ENCODE assay signal across 8 cellular contexts in genomic region chr5:10441083-10441991, GRCh38. TPM values are rescaled to one million over a fixed set of nuclear protein-coding genes. Genes with fewer than 3 reads are reported as not detected.
DNase-seq lines count a peak whose midpoint lies in the region; ATAC-seq and TF ChIP-seq lines count a peak whose summit lies in the region.

TSS of gene ROPN1L (plus strand) at chr5:10441879. CDS start at chr5:10442168, 289 bp downstream.

- peak; percentile 73 for TF ChIP-seq POLR2A in HCT116 (IDR thresholded peaks at IDR 0.05; ENCODE audit: borderline replicate concordance, extremely low read depth, insufficient read depth, insufficient read length)

- H4K20me1 ChIP-seq in HCT116 (ENCODE audit: insufficient read depth), result no peaks in the 10 kb centered on the region

- H3K9me2 ChIP-seq in HCT116 (ENCODE audit: insufficient read depth), result no peaks in the 10 kb centered on the region

- peaks cover 3 to 17% of the 10 kb centered on the region in 2 experiments; a peak in 3 of 4 replicates for H3K4me1 ChIP-seq in HCT116 (ENCODE audit: control insufficient read depth in 1 of 2, insufficient read depth in 2 of 2, low read length in 2 of 2)

- TF ChIP-seq CTCF in HCT116 (IDR thresholded peaks at IDR 0.05 in 2 of 3, conservative IDR thresholded peaks at IDR 0.05 in 1 of 3; ENCODE audit: borderline replicate concordance in 1 of 3, insufficient read depth in 1 of 3, low read depth in 2 of 3, low read length in 2 of 3), result no peak

- peak within 1 kb of the TSS; percentile 99 for H3K4me2 ChIP-seq in HCT116 (ENCODE audit: low read length)

- H3K9ac ChIP-seq in HCT116 (ENCODE audit: low read length), result peak within 1 kb of the TSS; percentile 68

- peak within 1 kb of the TSS; percentile 77 for H2AFZ ChIP-seq in HCT116 (ENCODE audit: low read depth, low read length, poor library complexity, severe bottlenecking)

- peaks cover 16% of the 10 kb centered on the region for H3K9me3 Mint-ChIP-seq in activated naive CD4-positive, alpha-beta T cell treated with anti-CD3 and anti-CD28 coated beads, Interleukin-2, amount 10 ng/mL, durations not matched to agents 7 days and 5 days

- H3K27me3 ChIP-seq in HCT116 (ENCODE audit: insufficient read depth, low read length) (no peaks in the 10 kb centered on the region), MG63 (no peaks in the 10 kb centered on the region)

- H3K36me3 ChIP-seq in HCT116 (ENCODE audit: control insufficient read depth in 1 of 2, insufficient read depth in 2 of 2, low read length in 2 of 2), result 0 out of 4 replicates have a peak, but pooled peaks cover 3 to 7% of the 10 kb centered on the region in 2 experiments
- H3K36me3 ChIP-seq in MG63, result peaks cover 33% of the 10 kb centered on the region

- H3K36me3 Mint-ChIP-seq in activated naive CD4-positive, alpha-beta T cell treated with anti-CD3 and anti-CD28 coated beads, Interleukin-2, amount 10 ng/mL, durations not matched to agents 7 days and 5 days, result peaks cover 33% of the 10 kb centered on the region

- H3K79me2 ChIP-seq in HCT116 (ENCODE audit: insufficient read depth, low read length), result no peaks in the 10 kb centered on the region

- intact Hi-C loops in HCT116 (cut with micrococcal nuclease), result no loop called here

- H3K4me1 Mint-ChIP-seq in activated naive CD4-positive, alpha-beta T cell treated with anti-CD3 and anti-CD28 coated beads, Interleukin-2, amount 10 ng/mL, durations not matched to agents 7 days and 5 days, result peaks cover 48% of the 10 kb centered on the region

- H3K9me3 ChIP-seq in HCT116 (ENCODE audit: control insufficient read depth in 1 of 2, insufficient read depth in 1 of 2, low read depth in 1 of 2, low read length in 2 of 2) (no peaks in the 10 kb centered on the region), MG63 (no peaks in the 10 kb centered on the region)

- H3K27ac ChIP-seq in HCT116 (ENCODE audit: low read depth, low read length), result peak within 1 kb of the TSS; percentile 40; the same call in 1 of the 2 replicates

- peak; percentile 98 for ATAC-seq in HCT116

- H3K4me3 ChIP-seq in HCT116 (replicated peaks in 1 of 2; ENCODE audit: low read depth in 1 of 2, low read length in 2 of 2) (peak within 1 kb of the TSS; percentile 59 to 71), MG63 (peak within 1 kb of the TSS; percentile 57)

- CTCF ChIA-PET in HCT116 (lab: Charles Lee), result interaction anchor here (0.9 to 1.8 kb wide), 2 partner anchors 157 to 186 kb away, joined by 3 to 5 read pairs; no protein-coding TSS in a partner anchor
- CTCF ChIA-PET in activated naive CD4-positive, alpha-beta T cell treated with anti-CD3 and anti-CD28 coated beads, Interleukin-2, amount 10 ng/mL, durations not matched to agents 7 days and 5 days (lab: Charles Lee), result no interaction called here

- POLR2A ChIA-PET in HCT116 (lab: Charles Lee), result no interaction called here

- peaks cover 13% of the 10 kb centered on the region for H3K27me3 Mint-ChIP-seq in activated naive CD4-positive, alpha-beta T cell treated with anti-CD3 and anti-CD28 coated beads, Interleukin-2, amount 10 ng/mL, durations not matched to agents 7 days and 5 days

- peak within 1 kb of the TSS; percentile 56 for H3K27ac Mint-ChIP-seq in activated naive CD4-positive, alpha-beta T cell treated with anti-CD3 and anti-CD28 coated beads, Interleukin-2, amount 10 ng/mL, durations not matched to agents 7 days and 5 days

- DNase-seq in GF-D8 (lab: John Stamatoyannopoulos, UW) (peak; percentile 69), HCT116 (ENCODE audit: low read depth, low spot score) (peak; percentile 54), MG63 (peak; percentile 90), SK-N-DZ (ENCODE audit: low spot score) (peak; percentile 85), germinal center (ENCODE audit: low spot score) (peak; percentile 94), nucleus accumbens (lab: John Stamatoyannopoulos, UW) (peak; percentile 21 to 93 (median 80)), superior temporal gyrus (ENCODE audit: extremely low spot score) (peak; percentile 89)
- peak; percentile 85 for DNase-seq in activated naive CD4-positive, alpha-beta T cell treated with anti-CD3 and anti-CD28 coated beads, Interleukin-2, amount 10 ng/mL, durations not matched to agents 7 days and 5 days

- no peak for TF ChIP-seq RAD21 in HCT116 (IDR thresholded peaks at IDR 0.05; ENCODE audit: low read depth)

- H3K4me3 Mint-ChIP-seq in activated naive CD4-positive, alpha-beta T cell treated with anti-CD3 and anti-CD28 coated beads, Interleukin-2, amount 10 ng/mL, durations not matched to agents 7 days and 5 days, result peak within 1 kb of the TSS; percentile 82

- RAD21 ChIA-PET in HCT116 (lab: Charles Lee; ENCODE audit: low non-redundant PET in 1 of 2, low total read pairs in 2 of 2, uncharacterized antibody in 2 of 2, unreplicated experiment in 2 of 2), result no interaction called here

- BruUV-seq in HCT116 (replicated peaks; lab: Mats Ljungman, UMichigan), result no TSS peak

TF ChIP-seq in HCT116, 20 proteins besides CTCF, POLR2A, EP300 and RAD21:
- TF ChIP-seq MAX (IDR thresholded peaks at IDR 0.05) (peak; percentile 17; the same call in 1 of the 2 replicates), POLR2AphosphoS5 (IDR thresholded peaks at IDR 0.05; ENCODE audit: low read depth, low read length) (peak; percentile 63), EZH2phosphoT487 (IDR thresholded peaks at IDR 0.05; ENCODE audit: borderline replicate concordance) (no peak), SIN3A (IDR thresholded peaks at IDR 0.05; ENCODE audit: low read depth) (peak; percentile 33; the same call in 1 of the 2 replicates), EZH2 (IDR thresholded peaks at IDR 0.05) (no peak), ZFX (IDR thresholded peaks at IDR 0.05) (peak; percentile 51; the same call in 1 of the 2 replicates)

RNA-seq across cellular contexts. Expression of gene ROPN1L, which starts in this region (rescaled TPM):
- total RNA-seq in HCT116 (2021; ENCODE audit: unreplicated experiment), result 0.66 TPM
- 0.38 and 0.75 TPM in 2 replicates for polyA plus RNA-seq in HCT116 (2012)
- total RNA-seq in MG63 (2014; rRNA removed; shearing (Covaris generic); ENCODE audit: low replicate concordance), result 3.0 and 5.4 TPM in 2 replicates
- not detected in 2 replicates for polyA plus RNA-seq in SK-N-DZ (2014; cell fraction: cytosol; rRNA removed)
- polyA plus RNA-seq in SK-N-DZ (2014; cell fraction: nucleus; rRNA removed), result 0.80 and 1.7 TPM in 2 replicates

Comparison
In these comparisons a context has a peak if more than half of its experiments do, and no peak if none do; other contexts are left out.
1. Peak in every context shown above with its lines: DNase-seq, ATAC-seq, H3K4me3 ChIP-seq and H3K27ac ChIP-seq.
2. Peak in DNase-seq, ATAC-seq, H3K4me3 ChIP-seq, H3K27ac ChIP-seq, H3K9ac ChIP-seq and H3K4me2 ChIP-seq in HCT116; RNA of the gene not detected or under 1 TPM.